In the genomic region with DNA sequence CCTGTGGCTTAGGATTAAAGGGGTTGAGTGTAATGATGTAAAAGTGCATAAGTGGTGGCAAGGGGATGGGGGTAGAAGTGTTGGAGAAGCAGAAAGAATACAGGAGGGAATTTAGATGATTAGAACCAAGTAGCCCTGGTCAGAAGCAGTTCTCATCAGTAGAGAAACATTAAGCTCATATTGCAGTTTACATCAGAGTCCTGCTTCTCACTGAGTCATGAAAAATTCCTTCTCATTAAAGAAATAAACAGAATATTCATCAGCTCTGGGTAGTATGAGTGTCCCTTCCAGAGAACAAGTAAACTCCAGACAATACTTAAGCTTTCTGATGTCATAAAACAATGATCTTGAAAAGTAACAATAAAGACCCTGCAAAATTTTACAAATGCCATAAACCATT, we compare ENCODE assay signal across 22 cellular contexts. TPM values are rescaled to one million over a fixed set of nuclear protein-coding genes. Genes with fewer than 3 reads are reported as not detected.
"Had no signal": no experiment of that assay in that cellular context is flagged by ENCODE, and none has a peak within 500 bp of the region (broad histone marks: within the 10 kb centered on the region; RNA-seq: fewer than 3 reads in every experiment).

No MANE protein-coding gene starts in this region.

- H3K27ac Mint-ChIP-seq: activated T-helper 1 cell treated with anti-CD3 and anti-CD28 coated beads, Interleukin-12 subunit alpha, Interleukin-12 subunit beta, Interleukin-2, Interleukin-4 antibody, amounts not matched to agents 30 ng/mL and 10 ng/mL and 1 ng/mL, durations not matched to agents 14 hours and 24 hours and 36 hours; natural killer cell treated with Interleukin-12 subunit alpha and Interleukin-12 subunit beta and Interleukin-15 and Interleukin-18, amount 100 ng/mL, for 72 hours; T-helper 2 cell treated with Interferon-gamma antibody and Interleukin-4, amounts not matched to agents 5 μg/mL and 100 μg/mL, for 36 hours had no signal

- H3K9me3 ChIP-seq: body of pancreas, left ventricle myocardium inferior, transverse colon, vagina had no signal

- H3K4me3 Mint-ChIP-seq: activated T-helper 1 cell treated with anti-CD3 and anti-CD28 coated beads, Interleukin-12 subunit alpha, Interleukin-12 subunit beta, Interleukin-2, Interleukin-4 antibody, amounts not matched to agents 30 ng/mL and 10 ng/mL and 1 ng/mL, durations not matched to agents 14 hours and 24 hours and 36 hours; natural killer cell treated with Interleukin-12 subunit alpha and Interleukin-12 subunit beta and Interleukin-15 and Interleukin-18, amount 100 ng/mL, for 72 hours; T-helper 2 cell treated with Interferon-gamma antibody and Interleukin-4, amounts not matched to agents 5 μg/mL and 100 μg/mL, for 36 hours had no signal

- DNase-seq: activated CD4-positive, alpha-beta T cell treated with anti-CD3 and anti-CD28 coated beads, Interleukin-2, amount 50 U/mL, for 1 hour; activated CD8-positive, alpha-beta memory T cell treated with anti-CD3 and anti-CD28 coated beads for 24 hours; activated naive CD4-positive, alpha-beta T cell treated with Interleukin-2 at 50 U/mL for 16 hours; body of pancreas; cerebellar nuclear complex; effector memory CD4-positive, alpha-beta T cell; hypothalamus; left ventricle myocardium inferior; mesendoderm; nucleus accumbens; posterior cingulate gyrus; right cardiac atrium; stimulated activated CD4-positive, alpha-beta T cell treated with anti-CD3 and anti-CD28 coated beads, Interleukin-4, amount 100 ng/mL, for 4 hours; stimulated activated CD8-positive, alpha-beta memory T cell treated with anti-CD3 and anti-CD28 coated beads, Interleukin-4, amount 100 ng/mL, for 48 hours; stimulated activated naive CD8-positive, alpha-beta T cell treated with anti-CD3 and anti-CD28 coated beads, Interleukin-15, Interleukin-2, amounts not matched to agents 100 U/mL and 50 U/mL, for 24 hours; transverse colon had no signal

- H3K27ac ChIP-seq: body of pancreas, left ventricle myocardium inferior, skin epidermis, transverse colon, vagina had no signal

- H3K27me3 Mint-ChIP-seq: natural killer cell treated with Interleukin-12 subunit alpha and Interleukin-12 subunit beta and Interleukin-15 and Interleukin-18, amount 100 ng/mL, for 72 hours had no signal

- H3K4me3 ChIP-seq: body of pancreas, left ventricle myocardium inferior, skin epidermis, transverse colon, vagina had no signal

- H3K27me3 ChIP-seq: body of pancreas, transverse colon, vagina had no signal

- ATAC-seq: body of pancreas; natural killer cell treated with Interleukin-12 subunit alpha and Interleukin-12 subunit beta and Interleukin-15 and Interleukin-18, amount 100 ng/mL, for 72 hours; right cardiac atrium; stimulated activated naive CD8-positive, alpha-beta T cell treated with anti-CD3 and anti-CD28 coated beads, Interleukin-15, Interleukin-2, amounts not matched to agents 100 U/mL and 50 U/mL, for 24 hours had no signal

- H3K4me1 ChIP-seq: body of pancreas, left ventricle myocardium inferior, transverse colon, vagina had no signal

- H3K36me3 ChIP-seq: left ventricle myocardium inferior, transverse colon, vagina had no signal

- H3K9me3 Mint-ChIP-seq: activated T-helper 1 cell treated with anti-CD3 and anti-CD28 coated beads, Interleukin-12 subunit alpha, Interleukin-12 subunit beta, Interleukin-2, Interleukin-4 antibody, amounts not matched to agents 30 ng/mL and 10 ng/mL and 1 ng/mL, durations not matched to agents 14 hours and 24 hours and 36 hours; T-helper 2 cell treated with Interferon-gamma antibody and Interleukin-4, amounts not matched to agents 5 μg/mL and 100 μg/mL, for 36 hours had no signal

RNA-seq across cellular contexts. Expression of a gene that starts 36.5 kb away (rescaled TPM):
- total RNA-seq: glomerular endothelial cell, vagina had no signal
